Comparison of ENCODE assay signal across 21 cellular contexts in the genomic region with DNA sequence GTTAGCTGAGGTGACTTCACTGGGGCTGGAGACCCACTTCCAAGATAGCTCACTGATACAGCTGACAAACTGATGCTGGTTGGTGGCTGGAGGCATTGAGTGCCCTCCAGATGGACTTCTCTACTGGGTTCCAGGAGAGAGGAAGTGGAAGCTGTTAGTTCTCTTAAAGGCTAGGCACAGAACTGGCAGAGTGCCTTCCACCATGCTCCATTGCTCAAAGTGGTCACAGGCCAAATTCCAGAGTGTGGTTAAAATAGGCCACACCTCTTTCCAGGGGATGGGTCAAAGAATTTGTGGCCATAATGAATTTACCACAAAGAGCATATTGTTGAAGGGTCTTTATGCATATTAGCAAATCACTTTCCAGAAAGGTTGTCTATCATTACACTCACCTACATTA.
DNase-seq lines count a peak whose midpoint lies in the region; ATAC-seq, FAIRE-seq and TF ChIP-seq lines count a peak whose summit lies in the region.
"Had no signal": no experiment of that assay in that cellular context is flagged by ENCODE, and none has a peak within 500 bp of the region (broad histone marks: within the 10 kb centered on the region; RNA-seq: fewer than 3 reads in every experiment).

No MANE protein-coding gene starts in this region.

- no peak overlapping the region for H3K4me3 ChIP-seq in astrocyte (ENCODE audit: insufficient read depth, low read depth, low read length)
- H3K4me3 ChIP-seq in gastrocnemius medialis = no peak overlapping the region
- H3K4me3 ChIP-seq: transverse colon had no signal

- no peak overlapping the region for H3K27ac Mint-ChIP-seq in astrocyte (ENCODE audit: unreplicated experiment)
- H3K27ac Mint-ChIP-seq: activated naive CD8-positive, alpha-beta T cell treated with anti-CD3 and anti-CD28 coated beads for 36 hours; CD4-positive, alpha-beta T cell; effector memory CD8-positive, alpha-beta T cell; stimulated activated naive B cell treated with anti-CD40 and anti-IgM and Interleukin-4, amounts not matched to agents 10 μg/mL and 1 μg/mL and 100 μg/mL, for 72 hours had no signal

- no peaks in the 10 kb centered on the region for H3K79me2 ChIP-seq in astrocyte (ENCODE audit: insufficient read depth, low read length)

- TF ChIP-seq RAD21 in Ishikawa (IDR thresholded peaks at IDR 0.05; ENCODE audit: low read depth) = no peak

- no peaks in the 10 kb centered on the region for H3K4me1 Mint-ChIP-seq in astrocyte (ENCODE audit: low read depth, unreplicated experiment)
- H3K4me1 Mint-ChIP-seq: activated naive CD8-positive, alpha-beta T cell treated with anti-CD3 and anti-CD28 coated beads for 36 hours; stimulated activated naive B cell treated with anti-CD40 and anti-IgM and Interleukin-4, amounts not matched to agents 10 μg/mL and 1 μg/mL and 100 μg/mL, for 72 hours had no signal

- H3K9ac ChIP-seq in astrocyte (ENCODE audit: low read length) = no peak overlapping the region

- H3K36me3 Mint-ChIP-seq in astrocyte (ENCODE audit: low read depth, unreplicated experiment) = peaks cover 6% of the 10 kb centered on the region

- TF ChIP-seq POLR2A in gastrocnemius medialis (IDR thresholded peaks at IDR 0.05) = no peak

- DNase-seq in Caki2 (ENCODE audit: low read depth) (peak; percentile 61), astrocyte (ENCODE audit: low read depth) (peak; percentile 42), kidney glomerular epithelial cell (lab: John Stamatoyannopoulos, UW) (peak; percentile 67), gastrocnemius medialis (no peak), midbrain (lab: John Stamatoyannopoulos, UW) (no peak)
- DNase-seq: activated CD4-positive, alpha-beta T cell treated with anti-CD3 and anti-CD28 coated beads, Interleukin-2, amount 50 U/mL, for 4 hours; activated naive CD8-positive, alpha-beta T cell treated with anti-CD3 and anti-CD28 coated beads for 36 hours; activated T-cell treated with anti-CD3 and anti-CD28 coated beads, Interleukin-2, amount 50 U/mL, for 4 hours; CD4-positive, alpha-beta T cell; central memory CD4-positive, alpha-beta T cell; effector memory CD8-positive, alpha-beta T cell; hippocampal formation; left cardiac atrium; NCI-H1048; NCI-H2107; stimulated activated naive B cell treated with anti-CD40 and anti-IgM and Interleukin-4, amounts not matched to agents 10 μg/mL and 1 μg/mL and 100 μg/mL, for 72 hours; SW 1271; transverse colon had no signal

- no peaks in the 10 kb centered on the region for H3K36me3 ChIP-seq in astrocyte (ENCODE audit: insufficient read depth, low read length)
- no peaks in the 10 kb centered on the region for H3K36me3 ChIP-seq in gastrocnemius medialis
- H3K36me3 ChIP-seq: transverse colon had no signal

- H3K4me1 ChIP-seq in astrocyte (ENCODE audit: insufficient read depth, low read length) (no peaks in the 10 kb centered on the region), gastrocnemius medialis (no peaks in the 10 kb centered on the region)
- H3K4me1 ChIP-seq: transverse colon had no signal

- H4K20me1 ChIP-seq in astrocyte (ENCODE audit: insufficient read depth, low read length) = no peaks in the 10 kb centered on the region

- TF ChIP-seq CTCF in astrocyte (IDR thresholded peaks at IDR 0.05; ENCODE audit: insufficient read depth, low read depth, low read length) (no peak), gastrocnemius medialis (IDR thresholded peaks at IDR 0.05 in 4 of 5, conservative IDR thresholded peaks at IDR 0.05 in 1 of 5) (no peak)

- H3K4me3 Mint-ChIP-seq in astrocyte (ENCODE audit: unreplicated experiment) = no peak overlapping the region
- H3K4me3 Mint-ChIP-seq: activated naive CD8-positive, alpha-beta T cell treated with anti-CD3 and anti-CD28 coated beads for 36 hours; activated T-cell treated with anti-CD3 and anti-CD28 coated beads, Interleukin-2, amount 50 U/mL, for 4 hours; CD4-positive, alpha-beta T cell; effector memory CD8-positive, alpha-beta T cell; stimulated activated naive B cell treated with anti-CD40 and anti-IgM and Interleukin-4, amounts not matched to agents 10 μg/mL and 1 μg/mL and 100 μg/mL, for 72 hours had no signal

- H3K9me3 Mint-ChIP-seq in astrocyte (ENCODE audit: unreplicated experiment) = peaks cover 17% of the 10 kb centered on the region

- in situ Hi-C loops in Caki2 (cut with HindIII; ENCODE audit: low pct_unique_long_range_greater_than_20kb, low sequenced_read_pairs) (no loop called here), gastrocnemius medialis (cut with MboI; ENCODE audit: low sequenced_read_pairs in 4 of 4) (no loop called here)

- H2AFZ ChIP-seq in astrocyte (ENCODE audit: low read depth, low read length) = no peak overlapping the region

- H3K9me3 ChIP-seq in astrocyte (ENCODE audit: insufficient read depth, low read depth, low read length) (no peaks in the 10 kb centered on the region), gastrocnemius medialis (no peaks in the 10 kb centered on the region)
- H3K9me3 ChIP-seq: transverse colon had no signal

- H3K27ac ChIP-seq in astrocyte (ENCODE audit: low read depth, low read length) = no peak overlapping the region
- H3K27ac ChIP-seq in gastrocnemius medialis = no peak overlapping the region
- H3K27ac ChIP-seq: transverse colon had no signal

- H3K4me2 ChIP-seq in astrocyte (ENCODE audit: low read length) = no peak overlapping the region

- intact Hi-C loops in gastrocnemius medialis (cut with DNase I; ENCODE audit: low total_unique reads) = no loop called here

- H3K27me3 ChIP-seq in astrocyte (ENCODE audit: insufficient read depth, low read length) = no peaks in the 10 kb centered on the region
- H3K27me3 ChIP-seq in gastrocnemius medialis = no peaks in the 10 kb centered on the region
- H3K27me3 ChIP-seq: transverse colon had no signal

- FAIRE-seq in astrocyte (lab: Jason Lieb, UNC) = no peak

- ATAC-seq in gastrocnemius medialis (no peak), HG03108 (IDR thresholded peaks at IDR 0.05; ENCODE audit: unreplicated experiment) (no peak), GM21367 (IDR thresholded peaks at IDR 0.05; ENCODE audit: unreplicated experiment) (no peak)
- ATAC-seq: activated T-cell treated with anti-CD3 and anti-CD28 coated beads, Interleukin-2, amount 50 U/mL, for 4 hours; effector memory CD8-positive, alpha-beta T cell; left cardiac atrium; stimulated activated naive B cell treated with anti-CD40 and anti-IgM and Interleukin-4, amounts not matched to agents 10 μg/mL and 1 μg/mL and 100 μg/mL, for 72 hours had no signal

- TF ChIP-seq EP300 in Ishikawa (IDR thresholded peaks at IDR 0.05; ENCODE audit: borderline replicate concordance) = peak; percentile 24; the same call in 1 of the 2 replicates

- no peaks in the 10 kb centered on the region for H3K27me3 Mint-ChIP-seq in astrocyte (ENCODE audit: low read depth, unreplicated experiment)
- H3K27me3 Mint-ChIP-seq: CD4-positive, alpha-beta T cell had no signal

TF ChIP-seq in Ishikawa, 13 proteins besides CTCF, POLR2A, EP300 and RAD21:
- TF ChIP-seq EGR1 (IDR thresholded peaks at IDR 0.05) (no peak), ZBTB7A (IDR thresholded peaks at IDR 0.05; ENCODE audit: low read depth) (no peak), CREB1 (IDR thresholded peaks at IDR 0.05; ENCODE audit: low read depth) (no peak), NFIC (IDR thresholded peaks at IDR 0.05) (peak; percentile 78), TCF12 (IDR thresholded peaks at IDR 0.05; ENCODE audit: low read depth) (no peak), CEBPB (IDR thresholded peaks at IDR 0.05) (no peak), TAF1 (IDR thresholded peaks at IDR 0.05; ENCODE audit: low read depth) (no peak), FOXM1 (IDR thresholded peaks at IDR 0.05; ENCODE audit: borderline replicate concordance, low read depth) (no peak), TEAD4 (IDR thresholded peaks at IDR 0.05) (peak; percentile 61), YY1 (IDR thresholded peaks at IDR 0.05; ENCODE audit: low read depth) (no peak)
- TF ChIP-seq, protein P1, sequence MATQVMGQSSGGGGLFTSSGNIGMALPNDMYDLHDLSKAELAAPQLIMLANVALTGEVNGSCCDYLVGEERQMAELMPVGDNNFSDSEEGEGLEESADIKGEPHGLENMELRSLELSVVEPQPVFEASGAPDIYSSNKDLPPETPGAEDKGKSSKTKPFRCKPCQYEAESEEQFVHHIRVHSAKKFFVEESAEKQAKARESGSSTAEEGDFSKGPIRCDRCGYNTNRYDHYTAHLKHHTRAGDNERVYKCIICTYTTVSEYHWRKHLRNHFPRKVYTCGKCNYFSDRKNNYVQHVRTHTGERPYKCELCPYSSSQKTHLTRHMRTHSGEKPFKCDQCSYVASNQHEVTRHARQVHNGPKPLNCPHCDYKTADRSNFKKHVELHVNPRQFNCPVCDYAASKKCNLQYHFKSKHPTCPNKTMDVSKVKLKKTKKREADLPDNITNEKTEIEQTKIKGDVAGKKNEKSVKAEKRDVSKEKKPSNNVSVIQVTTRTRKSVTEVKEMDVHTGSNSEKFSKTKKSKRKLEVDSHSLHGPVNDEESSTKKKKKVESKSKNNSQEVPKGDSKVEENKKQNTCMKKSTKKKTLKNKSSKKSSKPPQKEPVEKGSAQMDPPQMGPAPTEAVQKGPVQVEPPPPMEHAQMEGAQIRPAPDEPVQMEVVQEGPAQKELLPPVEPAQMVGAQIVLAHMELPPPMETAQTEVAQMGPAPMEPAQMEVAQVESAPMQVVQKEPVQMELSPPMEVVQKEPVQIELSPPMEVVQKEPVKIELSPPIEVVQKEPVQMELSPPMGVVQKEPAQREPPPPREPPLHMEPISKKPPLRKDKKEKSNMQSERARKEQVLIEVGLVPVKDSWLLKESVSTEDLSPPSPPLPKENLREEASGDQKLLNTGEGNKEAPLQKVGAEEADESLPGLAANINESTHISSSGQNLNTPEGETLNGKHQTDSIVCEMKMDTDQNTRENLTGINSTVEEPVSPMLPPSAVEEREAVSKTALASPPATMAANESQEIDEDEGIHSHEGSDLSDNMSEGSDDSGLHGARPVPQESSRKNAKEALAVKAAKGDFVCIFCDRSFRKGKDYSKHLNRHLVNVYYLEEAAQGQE (IDR thresholded peaks at IDR 0.05; ENCODE audit: low read depth) = no peak
- TF ChIP-seq, protein P2, sequence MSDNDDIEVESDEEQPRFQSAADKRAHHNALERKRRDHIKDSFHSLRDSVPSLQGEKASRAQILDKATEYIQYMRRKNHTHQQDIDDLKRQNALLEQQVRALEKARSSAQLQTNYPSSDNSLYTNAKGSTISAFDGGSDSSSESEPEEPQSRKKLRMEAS (IDR thresholded peaks at IDR 0.05) = no peak
- TF ChIP-seq, protein P3, sequence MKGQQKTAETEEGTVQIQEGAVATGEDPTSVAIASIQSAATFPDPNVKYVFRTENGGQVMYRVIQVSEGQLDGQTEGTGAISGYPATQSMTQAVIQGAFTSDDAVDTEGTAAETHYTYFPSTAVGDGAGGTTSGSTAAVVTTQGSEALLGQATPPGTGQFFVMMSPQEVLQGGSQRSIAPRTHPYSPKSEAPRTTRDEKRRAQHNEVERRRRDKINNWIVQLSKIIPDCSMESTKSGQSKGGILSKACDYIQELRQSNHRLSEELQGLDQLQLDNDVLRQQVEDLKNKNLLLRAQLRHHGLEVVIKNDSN (IDR thresholded peaks at IDR 0.05) = no peak

Comparison
In these comparisons a context has a peak if more than half of its experiments do, and no peak if none do; other contexts are left out.
1. DNase-seq: peak in Caki2 (single experiment), astrocyte (single experiment) and kidney glomerular epithelial cell (single experiment); none in gastrocnemius medialis (0 of 2) and midbrain (single experiment).